In the genomic region with DNA sequence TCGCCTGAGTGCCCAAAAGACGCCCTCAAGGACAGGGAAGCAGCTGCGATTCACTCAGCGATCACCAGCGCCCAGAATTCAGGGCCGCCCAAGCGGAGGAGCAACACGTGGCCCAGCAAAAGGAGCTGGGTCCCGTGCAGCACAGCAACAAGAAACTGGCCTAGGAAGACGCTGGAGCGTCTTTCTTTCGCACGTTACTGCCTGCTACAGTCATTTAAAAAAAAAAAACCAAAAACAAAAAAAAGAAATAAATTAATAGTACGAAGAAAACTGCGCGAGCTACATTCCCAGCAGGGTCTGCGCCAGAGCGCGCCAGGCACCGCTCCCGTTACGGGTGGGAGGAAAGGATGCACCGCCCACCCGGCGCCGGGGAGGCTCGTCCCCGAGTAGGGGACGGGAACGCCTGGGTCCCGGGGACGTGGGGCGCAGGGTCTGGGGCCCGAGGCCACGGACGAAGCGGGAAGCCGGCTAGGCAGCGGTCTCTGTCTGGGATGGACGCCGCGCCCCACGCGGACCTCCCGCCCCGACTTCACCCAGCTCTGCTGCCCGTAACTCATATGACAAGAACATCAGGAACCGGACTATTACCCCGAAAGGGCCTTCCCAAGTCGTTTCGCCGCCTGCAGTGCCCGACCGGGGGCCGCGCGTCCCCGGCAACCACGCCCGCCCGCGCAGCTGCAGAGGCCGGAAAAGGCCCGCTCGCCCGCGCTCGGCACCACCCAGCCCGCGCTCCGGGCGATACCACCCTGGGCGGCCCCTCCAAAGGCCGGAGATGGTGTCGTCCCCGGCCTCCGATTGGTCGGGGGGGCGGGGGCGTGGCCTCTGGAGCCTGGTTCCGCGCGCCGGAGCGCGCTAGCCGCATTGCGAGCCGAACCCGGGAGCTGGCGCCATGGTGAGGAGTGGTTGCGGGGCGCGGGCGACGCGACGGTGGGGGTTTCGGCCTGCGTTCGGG, we compare ENCODE assay signal across 1 cellular context.
A peak's percentile ranks its signal among the peaks of the same experiment; 100 is the strongest.
TF ChIP-seq lines count a peak whose summit lies in the region.

A gene with protein sequence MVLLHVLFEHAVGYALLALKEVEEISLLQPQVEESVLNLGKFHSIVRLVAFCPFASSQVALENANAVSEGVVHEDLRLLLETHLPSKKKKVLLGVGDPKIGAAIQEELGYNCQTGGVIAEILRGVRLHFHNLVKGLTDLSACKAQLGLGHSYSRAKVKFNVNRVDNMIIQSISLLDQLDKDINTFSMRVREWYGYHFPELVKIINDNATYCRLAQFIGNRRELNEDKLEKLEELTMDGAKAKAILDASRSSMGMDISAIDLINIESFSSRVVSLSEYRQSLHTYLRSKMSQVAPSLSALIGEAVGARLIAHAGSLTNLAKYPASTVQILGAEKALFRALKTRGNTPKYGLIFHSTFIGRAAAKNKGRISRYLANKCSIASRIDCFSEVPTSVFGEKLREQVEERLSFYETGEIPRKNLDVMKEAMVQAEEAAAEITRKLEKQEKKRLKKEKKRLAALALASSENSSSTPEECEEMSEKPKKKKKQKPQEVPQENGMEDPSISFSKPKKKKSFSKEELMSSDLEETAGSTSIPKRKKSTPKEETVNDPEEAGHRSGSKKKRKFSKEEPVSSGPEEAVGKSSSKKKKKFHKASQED (plus strand): TSS at position 861 of the 952 bp plus-strand sequence. CDS start 29 bp downstream, at position 890.

TF ChIP-seq in HepG2, 621 proteins besides CTCF, POLR2A, EP300 and RAD21 (continued from another document and continues in another):
- TF ChIP-seq ZBTB26 (CRISPR knock-in tag; IDR thresholded peaks at IDR 0.05; ENCODE audit: borderline replicate concordance), result no peak; the same call in none of the 2 replicates
- TF ChIP-seq PRDM10 (CRISPR knock-in tag; IDR thresholded peaks at IDR 0.05; ENCODE audit: low read depth), result peak; percentile 98
- TF ChIP-seq LCORL (IDR thresholded peaks at IDR 0.05), result no peak
- peak; percentile 30 for TF ChIP-seq LCORL (CRISPR knock-in tag; IDR thresholded peaks at IDR 0.05)
- TF ChIP-seq PHF5A (CRISPR knock-in tag; IDR thresholded peaks at IDR 0.05; ENCODE audit: low read depth, unreplicated experiment), result peak; percentile 91
- TF ChIP-seq GTF2F1 (IDR thresholded peaks at IDR 0.05; ENCODE audit: low read length), result no peak
- peak; percentile 11 for TF ChIP-seq ZNF430 (CRISPR knock-in tag; IDR thresholded peaks at IDR 0.05)
- TF ChIP-seq, protein P1, sequence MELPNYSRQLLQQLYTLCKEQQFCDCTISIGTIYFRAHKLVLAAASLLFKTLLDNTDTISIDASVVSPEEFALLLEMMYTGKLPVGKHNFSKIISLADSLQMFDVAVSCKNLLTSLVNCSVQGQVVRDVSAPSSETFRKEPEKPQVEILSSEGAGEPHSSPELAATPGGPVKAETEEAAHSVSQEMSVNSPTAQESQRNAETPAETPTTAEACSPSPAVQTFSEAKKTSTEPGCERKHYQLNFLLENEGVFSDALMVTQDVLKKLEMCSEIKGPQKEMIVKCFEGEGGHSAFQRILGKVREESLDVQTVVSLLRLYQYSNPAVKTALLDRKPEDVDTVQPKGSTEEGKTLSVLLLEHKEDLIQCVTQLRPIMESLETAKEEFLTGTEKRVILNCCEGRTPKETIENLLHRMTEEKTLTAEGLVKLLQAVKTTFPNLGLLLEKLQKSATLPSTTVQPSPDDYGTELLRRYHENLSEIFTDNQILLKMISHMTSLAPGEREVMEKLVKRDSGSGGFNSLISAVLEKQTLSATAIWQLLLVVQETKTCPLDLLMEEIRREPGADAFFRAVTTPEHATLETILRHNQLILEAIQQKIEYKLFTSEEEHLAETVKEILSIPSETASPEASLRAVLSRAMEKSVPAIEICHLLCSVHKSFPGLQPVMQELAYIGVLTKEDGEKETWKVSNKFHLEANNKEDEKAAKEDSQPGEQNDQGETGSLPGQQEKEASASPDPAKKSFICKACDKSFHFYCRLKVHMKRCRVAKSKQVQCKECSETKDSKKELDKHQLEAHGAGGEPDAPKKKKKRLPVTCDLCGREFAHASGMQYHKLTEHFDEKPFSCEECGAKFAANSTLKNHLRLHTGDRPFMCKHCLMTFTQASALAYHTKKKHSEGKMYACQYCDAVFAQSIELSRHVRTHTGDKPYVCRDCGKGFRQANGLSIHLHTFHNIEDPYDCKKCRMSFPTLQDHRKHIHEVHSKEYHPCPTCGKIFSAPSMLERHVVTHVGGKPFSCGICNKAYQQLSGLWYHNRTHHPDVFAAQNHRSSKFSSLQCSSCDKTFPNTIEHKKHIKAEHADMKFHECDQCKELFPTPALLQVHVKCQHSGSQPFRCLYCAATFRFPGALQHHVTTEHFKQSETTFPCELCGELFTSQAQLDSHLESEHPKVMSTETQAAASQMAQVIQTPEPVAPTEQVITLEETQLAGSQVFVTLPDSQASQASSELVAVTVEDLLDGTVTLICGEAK (IDR thresholded peaks at IDR 0.05), result no peak
- TF ChIP-seq, protein P1 (CRISPR knock-in tag; IDR thresholded peaks at IDR 0.05), result peak; percentile 77
- TF ChIP-seq ZNF772 (CRISPR knock-in tag; IDR thresholded peaks at IDR 0.05), result peak; percentile 95
- peak; percentile 89 for TF ChIP-seq HDAC1 (CRISPR knock-in tag; IDR thresholded peaks at IDR 0.05)
- no peak for TF ChIP-seq HNF1A (IDR thresholded peaks at IDR 0.05; ENCODE audit: low read depth)
- peak; percentile 87; the same call in 1 of the 2 replicates for TF ChIP-seq HNF1A (CRISPR knock-in tag; IDR thresholded peaks at IDR 0.05; ENCODE audit: borderline replicate concordance)
- TF ChIP-seq MATR3 (CRISPR knock-in tag; IDR thresholded peaks at IDR 0.05), result no peak
- peak; percentile 92 for TF ChIP-seq ZNF337 (CRISPR knock-in tag; IDR thresholded peaks at IDR 0.05; ENCODE audit: borderline replicate concordance, low read depth)
- TF ChIP-seq ZNF354B (CRISPR knock-in tag; IDR thresholded peaks at IDR 0.05), result no peak
- peak; percentile 99 for TF ChIP-seq ZNF678 (CRISPR knock-in tag; IDR thresholded peaks at IDR 0.05)
- TF ChIP-seq THAP9 (CRISPR knock-in tag; IDR thresholded peaks at IDR 0.05; ENCODE audit: borderline replicate concordance), result peak; percentile 54; the same call in 1 of the 2 replicates
- no peak for TF ChIP-seq SOX6 (IDR thresholded peaks at IDR 0.05)
- peak; percentile 72 for TF ChIP-seq SOX6 (CRISPR knock-in tag; IDR thresholded peaks at IDR 0.05)
- peak; percentile 21; the same call in 1 of the 2 replicates for TF ChIP-seq PBX3 (CRISPR knock-in tag; IDR thresholded peaks at IDR 0.05; ENCODE audit: borderline replicate concordance)
